8 cellular contexts compared by ENCODE assay signal in the genomic region with DNA sequence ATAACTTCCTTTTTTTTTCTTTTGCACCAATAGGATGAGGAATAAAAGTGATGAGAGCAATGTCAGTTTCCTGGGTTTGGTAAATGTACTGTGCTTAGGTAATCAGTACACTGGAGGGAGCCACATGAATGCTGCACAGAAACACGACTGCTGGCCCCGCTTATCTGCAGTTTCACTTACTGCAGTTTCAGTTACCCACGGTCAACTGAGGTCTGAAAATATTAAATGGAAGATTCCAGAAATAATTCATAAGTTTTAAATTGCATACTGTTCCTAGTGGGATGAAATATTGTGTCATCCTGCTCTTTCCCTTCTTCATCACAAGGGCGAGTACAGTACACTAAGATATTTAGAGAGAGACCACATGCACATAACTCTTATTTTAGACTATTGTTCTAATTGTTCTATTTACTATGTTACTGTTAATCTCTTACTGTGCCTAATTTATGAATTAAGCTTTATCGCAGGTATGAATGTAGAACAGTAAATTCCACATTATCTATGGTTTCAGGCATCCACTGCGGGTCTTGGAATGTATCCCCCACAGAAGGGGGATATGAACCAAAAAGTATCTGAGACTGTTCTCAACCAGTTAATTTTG. TPM values are rescaled to one million over a fixed set of nuclear protein-coding genes. Genes with fewer than 3 reads are reported as not detected.
DNase-seq lines count a peak whose midpoint lies in the region; ATAC-seq and TF ChIP-seq lines count a peak whose summit lies in the region.

No MANE protein-coding gene starts in this region.

- peaks cover 2 to 6% of the 10 kb centered on the region in 2 donors for H3K36me3 Mint-ChIP-seq in activated T-cell treated with anti-CD3 and anti-CD28 coated beads, Interleukin-2, amount 50 U/mL, for 72 hours (ENCODE audit: insufficient read depth in 2 of 2)

- H3K4me3 ChIP-seq in H7 (ENCODE audit: insufficient read depth, low read depth, low read length), result no peak overlapping the region

- no peaks in the 10 kb centered on the region for H3K27me3 Mint-ChIP-seq in activated T-cell treated with anti-CD3 and anti-CD28 coated beads, Interleukin-2, amount 50 U/mL, for 72 hours (ENCODE audit: low read depth)

- H3K4me3 Mint-ChIP-seq in activated T-cell treated with anti-CD3 and anti-CD28 coated beads, Interleukin-2, amount 50 U/mL, for 72 hours, result peak overlapping the region; percentile 67 to 70

- H3K27me3 ChIP-seq in H7 (ENCODE audit: control insufficient read depth, insufficient read depth, low read length), result no peaks in the 10 kb centered on the region

- no peaks in the 10 kb centered on the region; the same call in 1 of the 2 replicates for H3K36me3 ChIP-seq in H7 (replicated peaks; ENCODE audit: control insufficient read depth, insufficient read depth, low read length)

- ATAC-seq in activated T-cell treated with anti-CD3 and anti-CD28 coated beads, Interleukin-2, amount 50 U/mL, for 72 hours (replicated peaks in 1 of 2), result peak; percentile 62 to 68
- ATAC-seq in omental fat pad (ENCODE audit: low FRiP score), result peak; percentile 53

- H3K4me1 Mint-ChIP-seq in activated T-cell treated with anti-CD3 and anti-CD28 coated beads, Interleukin-2, amount 50 U/mL, for 72 hours (ENCODE audit: low read depth), result peaks cover 14% of the 10 kb centered on the region

- peak overlapping the region; percentile 79 for H3K27ac ChIP-seq in epithelial cell of prostate

- TF ChIP-seq CTCF in omental fat pad (IDR thresholded peaks at IDR 0.05), result no peak

- DNase-seq in activated T-cell treated with anti-CD3 and anti-CD28 coated beads, Interleukin-2, amount 50 U/mL, for 72 hours, result no peak
- DNase-seq in activated T-cell treated with anti-CD3 and anti-CD28 coated beads for 4 hours (no peak), SHP77 (lab: John Stamatoyannopoulos, UW) (peak; percentile 65 to 72), epithelial cell of prostate (ENCODE audit: low read depth, low spot score) (no peak), omental fat pad (ENCODE audit: low spot score) (no peak), T1000 (lab: John Stamatoyannopoulos, UW) (no peak), H7 (no peak)
- no peak for DNase-seq in activated effector memory CD4-positive, alpha-beta T cell treated with anti-CD3 and anti-CD28 coated beads, Interleukin-2, amount 50 U/mL, for 16 hours

- no peaks in the 10 kb centered on the region for H3K9me3 Mint-ChIP-seq in activated T-cell treated with anti-CD3 and anti-CD28 coated beads, Interleukin-2, amount 50 U/mL, for 72 hours

- no peak overlapping the region for H3K27ac Mint-ChIP-seq in activated T-cell treated with anti-CD3 and anti-CD28 coated beads, Interleukin-2, amount 50 U/mL, for 72 hours

RNA-seq across cellular contexts. Expression of a gene that starts 6.4 kb away (rescaled TPM):
- 10 to 100 TPM; 23.1 to 28.2 TPM for total RNA-seq in activated T-cell treated with anti-CD3 and anti-CD28 coated beads, Interleukin-2, amount 50 U/mL, for 72 hours
- 100 to 1,000 TPM; 325 to 516 (median 441) TPM for total RNA-seq in omental fat pad
- 116 and 129 TPM in 2 replicates for total RNA-seq in H7 (2014; rRNA removed; shearing (Covaris generic))

RNA-seq across cellular contexts. Expression of a gene that starts 23.4 kb away (rescaled TPM):
- total RNA-seq in activated T-cell treated with anti-CD3 and anti-CD28 coated beads, Interleukin-2, amount 50 U/mL, for 72 hours, result 10 to 100 TPM; 52.9 to 58.1 TPM
- 10 to 100 TPM; 24.0 to 34.8 (median 30.3) TPM for total RNA-seq in omental fat pad
- 27.3 and 29.6 TPM in 2 replicates for total RNA-seq in H7 (2014; rRNA removed; shearing (Covaris generic))

RNA-seq across cellular contexts. Expression of a gene that starts 37.8 kb away (rescaled TPM):
- under 1 TPM; 0.31 to 0.88 TPM for total RNA-seq in activated T-cell treated with anti-CD3 and anti-CD28 coated beads, Interleukin-2, amount 50 U/mL, for 72 hours
- 100 to 1,000 TPM; 110 to 438 (median 388) TPM for total RNA-seq in omental fat pad
- 0.28 and 0.67 TPM in 2 replicates for total RNA-seq in H7 (2014; rRNA removed; shearing (Covaris generic))

Comparison
In these comparisons a context has a peak if more than half of its experiments do, and no peak if none do; other contexts are left out.
1. DNase-seq: peak in SHP77 (2 of 2); none in activated T-cell treated with anti-CD3 and anti-CD28 coated beads, Interleukin-2, amount 50 U/mL, for 72 hours (0 of 2), activated T-cell treated with anti-CD3 and anti-CD28 coated beads for 4 hours (single experiment), epithelial cell of prostate (single experiment), omental fat pad (single experiment), T1000 (single experiment), H7 (single experiment) and activated effector memory CD4-positive, alpha-beta T cell treated with anti-CD3 and anti-CD28 coated beads, Interleukin-2, amount 50 U/mL, for 16 hours (single experiment).
2. RNA of a gene that starts 37.8 kb away (total RNA-seq): 110 to 438 TPM in omental fat pad; 0.31 to 0.88 TPM in activated T-cell treated with anti-CD3 and anti-CD28 coated beads, Interleukin-2, amount 50 U/mL, for 72 hours and 0.28 to 0.67 TPM in H7; every median in the first group is over 10 times any median in the second.